In the genomic region with DNA sequence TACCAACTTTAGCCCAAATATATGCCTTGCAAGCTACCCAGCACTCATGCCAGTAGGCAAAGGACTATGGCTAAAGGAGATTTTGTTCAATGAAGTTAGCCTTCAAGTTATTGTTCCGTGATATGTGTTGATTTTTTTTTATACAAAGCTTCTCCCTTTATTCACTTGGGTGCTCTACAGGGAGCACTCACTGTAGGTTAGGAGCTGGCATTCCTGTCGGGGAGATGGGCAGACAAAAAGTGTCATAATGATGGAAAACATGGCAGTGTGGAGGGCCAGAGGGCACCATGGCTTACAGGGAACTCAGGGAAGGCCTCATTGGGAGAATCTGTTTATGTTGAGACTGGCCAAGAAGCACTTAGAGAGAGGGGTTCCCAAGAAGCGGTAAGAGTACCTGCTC, we compare ENCODE assay signal across 2 cellular contexts.
A peak's percentile ranks its signal among the peaks of the same experiment; 100 is the strongest.
TF ChIP-seq lines count a peak whose summit lies in the region.

No MANE protein-coding gene starts in this region.

TF ChIP-seq in GM23338, 12 proteins besides CTCF, POLR2A, EP300 and RAD21 (continued from another document):
- TF ChIP-seq, protein P1, sequence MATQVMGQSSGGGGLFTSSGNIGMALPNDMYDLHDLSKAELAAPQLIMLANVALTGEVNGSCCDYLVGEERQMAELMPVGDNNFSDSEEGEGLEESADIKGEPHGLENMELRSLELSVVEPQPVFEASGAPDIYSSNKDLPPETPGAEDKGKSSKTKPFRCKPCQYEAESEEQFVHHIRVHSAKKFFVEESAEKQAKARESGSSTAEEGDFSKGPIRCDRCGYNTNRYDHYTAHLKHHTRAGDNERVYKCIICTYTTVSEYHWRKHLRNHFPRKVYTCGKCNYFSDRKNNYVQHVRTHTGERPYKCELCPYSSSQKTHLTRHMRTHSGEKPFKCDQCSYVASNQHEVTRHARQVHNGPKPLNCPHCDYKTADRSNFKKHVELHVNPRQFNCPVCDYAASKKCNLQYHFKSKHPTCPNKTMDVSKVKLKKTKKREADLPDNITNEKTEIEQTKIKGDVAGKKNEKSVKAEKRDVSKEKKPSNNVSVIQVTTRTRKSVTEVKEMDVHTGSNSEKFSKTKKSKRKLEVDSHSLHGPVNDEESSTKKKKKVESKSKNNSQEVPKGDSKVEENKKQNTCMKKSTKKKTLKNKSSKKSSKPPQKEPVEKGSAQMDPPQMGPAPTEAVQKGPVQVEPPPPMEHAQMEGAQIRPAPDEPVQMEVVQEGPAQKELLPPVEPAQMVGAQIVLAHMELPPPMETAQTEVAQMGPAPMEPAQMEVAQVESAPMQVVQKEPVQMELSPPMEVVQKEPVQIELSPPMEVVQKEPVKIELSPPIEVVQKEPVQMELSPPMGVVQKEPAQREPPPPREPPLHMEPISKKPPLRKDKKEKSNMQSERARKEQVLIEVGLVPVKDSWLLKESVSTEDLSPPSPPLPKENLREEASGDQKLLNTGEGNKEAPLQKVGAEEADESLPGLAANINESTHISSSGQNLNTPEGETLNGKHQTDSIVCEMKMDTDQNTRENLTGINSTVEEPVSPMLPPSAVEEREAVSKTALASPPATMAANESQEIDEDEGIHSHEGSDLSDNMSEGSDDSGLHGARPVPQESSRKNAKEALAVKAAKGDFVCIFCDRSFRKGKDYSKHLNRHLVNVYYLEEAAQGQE (IDR thresholded peaks at IDR 0.05; ENCODE audit: unreplicated experiment): no peak
- TF ChIP-seq POLR2AphosphoS5 (IDR thresholded peaks at IDR 0.05; ENCODE audit: low read depth): no peak
- TF ChIP-seq CREB1 (CRISPR knock-in tag; IDR thresholded peaks at IDR 0.05; ENCODE audit: low read depth): no peak
- no peak for TF ChIP-seq ZNF331 (CRISPR knock-in tag; IDR thresholded peaks at IDR 0.05; ENCODE audit: low read depth)
- TF ChIP-seq, protein P2, sequence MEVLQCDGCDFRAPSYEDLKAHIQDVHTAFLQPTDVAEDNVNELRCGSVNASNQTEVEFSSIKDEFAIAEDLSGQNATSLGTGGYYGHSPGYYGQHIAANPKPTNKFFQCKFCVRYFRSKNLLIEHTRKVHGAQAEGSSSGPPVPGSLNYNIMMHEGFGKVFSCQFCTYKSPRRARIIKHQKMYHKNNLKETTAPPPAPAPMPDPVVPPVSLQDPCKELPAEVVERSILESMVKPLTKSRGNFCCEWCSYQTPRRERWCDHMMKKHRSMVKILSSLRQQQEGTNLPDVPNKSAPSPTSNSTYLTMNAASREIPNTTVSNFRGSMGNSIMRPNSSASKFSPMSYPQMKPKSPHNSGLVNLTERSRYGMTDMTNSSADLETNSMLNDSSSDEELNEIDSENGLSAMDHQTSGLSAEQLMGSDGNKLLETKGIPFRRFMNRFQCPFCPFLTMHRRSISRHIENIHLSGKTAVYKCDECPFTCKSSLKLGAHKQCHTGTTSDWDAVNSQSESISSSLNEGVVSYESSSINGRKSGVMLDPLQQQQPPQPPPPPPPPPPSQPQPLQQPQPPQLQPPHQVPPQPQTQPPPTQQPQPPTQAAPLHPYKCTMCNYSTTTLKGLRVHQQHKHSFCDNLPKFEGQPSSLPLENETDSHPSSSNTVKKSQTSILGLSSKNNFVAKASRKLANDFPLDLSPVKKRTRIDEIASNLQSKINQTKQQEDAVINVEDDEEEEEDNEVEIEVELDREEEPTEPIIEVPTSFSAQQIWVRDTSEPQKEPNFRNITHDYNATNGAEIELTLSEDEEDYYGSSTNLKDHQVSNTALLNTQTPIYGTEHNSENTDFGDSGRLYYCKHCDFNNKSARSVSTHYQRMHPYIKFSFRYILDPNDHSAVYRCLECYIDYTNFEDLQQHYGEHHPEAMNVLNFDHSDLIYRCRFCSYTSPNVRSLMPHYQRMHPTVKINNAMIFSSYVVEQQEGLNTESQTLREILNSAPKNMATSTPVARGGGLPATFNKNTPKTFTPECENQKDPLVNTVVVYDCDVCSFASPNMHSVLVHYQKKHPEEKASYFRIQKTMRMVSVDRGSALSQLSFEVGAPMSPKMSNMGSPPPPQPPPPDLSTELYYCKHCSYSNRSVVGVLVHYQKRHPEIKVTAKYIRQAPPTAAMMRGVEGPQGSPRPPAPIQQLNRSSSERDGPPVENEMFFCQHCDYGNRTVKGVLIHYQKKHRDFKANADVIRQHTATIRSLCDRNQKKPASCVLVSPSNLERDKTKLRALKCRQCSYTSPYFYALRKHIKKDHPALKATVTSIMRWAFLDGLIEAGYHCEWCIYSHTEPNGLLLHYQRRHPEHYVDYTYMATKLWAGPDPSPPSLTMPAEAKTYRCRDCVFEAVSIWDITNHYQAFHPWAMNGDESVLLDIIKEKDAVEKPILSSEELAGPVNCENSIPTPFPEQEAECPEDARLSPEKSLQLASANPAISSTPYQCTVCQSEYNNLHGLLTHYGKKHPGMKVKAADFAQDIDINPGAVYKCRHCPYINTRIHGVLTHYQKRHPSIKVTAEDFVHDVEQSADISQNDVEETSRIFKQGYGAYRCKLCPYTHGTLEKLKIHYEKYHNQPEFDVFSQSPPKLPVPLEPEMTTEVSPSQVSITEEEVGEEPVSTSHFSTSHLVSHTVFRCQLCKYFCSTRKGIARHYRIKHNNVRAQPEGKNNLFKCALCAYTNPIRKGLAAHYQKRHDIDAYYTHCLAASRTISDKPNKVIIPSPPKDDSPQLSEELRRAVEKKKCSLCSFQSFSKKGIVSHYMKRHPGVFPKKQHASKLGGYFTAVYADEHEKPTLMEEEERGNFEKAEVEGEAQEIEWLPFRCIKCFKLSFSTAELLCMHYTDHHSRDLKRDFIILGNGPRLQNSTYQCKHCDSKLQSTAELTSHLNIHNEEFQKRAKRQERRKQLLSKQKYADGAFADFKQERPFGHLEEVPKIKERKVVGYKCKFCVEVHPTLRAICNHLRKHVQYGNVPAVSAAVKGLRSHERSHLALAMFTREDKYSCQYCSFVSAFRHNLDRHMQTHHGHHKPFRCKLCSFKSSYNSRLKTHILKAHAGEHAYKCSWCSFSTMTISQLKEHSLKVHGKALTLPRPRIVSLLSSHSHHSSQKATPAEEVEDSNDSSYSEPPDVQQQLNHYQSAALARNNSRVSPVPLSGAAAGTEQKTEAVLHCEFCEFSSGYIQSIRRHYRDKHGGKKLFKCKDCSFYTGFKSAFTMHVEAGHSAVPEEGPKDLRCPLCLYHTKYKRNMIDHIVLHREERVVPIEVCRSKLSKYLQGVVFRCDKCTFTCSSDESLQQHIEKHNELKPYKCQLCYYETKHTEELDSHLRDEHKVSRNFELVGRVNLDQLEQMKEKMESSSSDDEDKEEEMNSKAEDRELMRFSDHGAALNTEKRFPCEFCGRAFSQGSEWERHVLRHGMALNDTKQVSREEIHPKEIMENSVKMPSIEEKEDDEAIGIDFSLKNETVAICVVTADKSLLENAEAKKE (CRISPR knock-in tag; IDR thresholded peaks at IDR 0.05): no peak
- TF ChIP-seq ZNF114 (CRISPR knock-in tag; IDR thresholded peaks at IDR 0.05): no peak
- TF ChIP-seq NANOG (IDR thresholded peaks at IDR 0.05; ENCODE audit: borderline replicate concordance): no peak
- TF ChIP-seq JUNB (IDR thresholded peaks at IDR 0.05; ENCODE audit: unreplicated experiment): no peak
- TF ChIP-seq EZH2phosphoT487 (IDR thresholded peaks at IDR 0.05; ENCODE audit: unreplicated experiment): no peak
- TF ChIP-seq, protein P3, sequence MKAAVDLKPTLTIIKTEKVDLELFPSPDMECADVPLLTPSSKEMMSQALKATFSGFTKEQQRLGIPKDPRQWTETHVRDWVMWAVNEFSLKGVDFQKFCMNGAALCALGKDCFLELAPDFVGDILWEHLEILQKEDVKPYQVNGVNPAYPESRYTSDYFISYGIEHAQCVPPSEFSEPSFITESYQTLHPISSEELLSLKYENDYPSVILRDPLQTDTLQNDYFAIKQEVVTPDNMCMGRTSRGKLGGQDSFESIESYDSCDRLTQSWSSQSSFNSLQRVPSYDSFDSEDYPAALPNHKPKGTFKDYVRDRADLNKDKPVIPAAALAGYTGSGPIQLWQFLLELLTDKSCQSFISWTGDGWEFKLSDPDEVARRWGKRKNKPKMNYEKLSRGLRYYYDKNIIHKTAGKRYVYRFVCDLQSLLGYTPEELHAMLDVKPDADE (IDR thresholded peaks at IDR 0.05): no peak
TF ChIP-seq in GM23338: peak in this region for 0.

TF ChIP-seq in K562, 482 proteins besides CTCF, POLR2A, EP300 and RAD21 (continued from another document):
- TF ChIP-seq, protein P4, sequence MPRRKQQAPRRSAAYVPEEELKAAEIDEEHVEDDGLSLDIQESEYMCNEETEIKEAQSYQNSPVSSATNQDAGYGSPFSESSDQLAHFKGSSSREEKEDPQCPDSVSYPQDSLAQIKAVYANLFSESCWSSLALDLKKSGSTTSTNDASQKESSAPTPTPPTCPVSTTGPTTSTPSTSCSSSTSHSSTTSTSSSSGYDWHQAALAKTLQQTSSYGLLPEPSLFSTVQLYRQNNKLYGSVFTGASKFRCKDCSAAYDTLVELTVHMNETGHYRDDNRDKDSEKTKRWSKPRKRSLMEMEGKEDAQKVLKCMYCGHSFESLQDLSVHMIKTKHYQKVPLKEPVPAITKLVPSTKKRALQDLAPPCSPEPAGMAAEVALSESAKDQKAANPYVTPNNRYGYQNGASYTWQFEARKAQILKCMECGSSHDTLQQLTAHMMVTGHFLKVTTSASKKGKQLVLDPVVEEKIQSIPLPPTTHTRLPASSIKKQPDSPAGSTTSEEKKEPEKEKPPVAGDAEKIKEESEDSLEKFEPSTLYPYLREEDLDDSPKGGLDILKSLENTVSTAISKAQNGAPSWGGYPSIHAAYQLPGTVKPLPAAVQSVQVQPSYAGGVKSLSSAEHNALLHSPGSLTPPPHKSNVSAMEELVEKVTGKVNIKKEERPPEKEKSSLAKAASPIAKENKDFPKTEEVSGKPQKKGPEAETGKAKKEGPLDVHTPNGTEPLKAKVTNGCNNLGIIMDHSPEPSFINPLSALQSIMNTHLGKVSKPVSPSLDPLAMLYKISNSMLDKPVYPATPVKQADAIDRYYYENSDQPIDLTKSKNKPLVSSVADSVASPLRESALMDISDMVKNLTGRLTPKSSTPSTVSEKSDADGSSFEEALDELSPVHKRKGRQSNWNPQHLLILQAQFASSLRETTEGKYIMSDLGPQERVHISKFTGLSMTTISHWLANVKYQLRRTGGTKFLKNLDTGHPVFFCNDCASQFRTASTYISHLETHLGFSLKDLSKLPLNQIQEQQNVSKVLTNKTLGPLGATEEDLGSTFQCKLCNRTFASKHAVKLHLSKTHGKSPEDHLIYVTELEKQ (CRISPR knock-in tag; IDR thresholded peaks at IDR 0.05): no peak
- TF ChIP-seq SOX6 (IDR thresholded peaks at IDR 0.05) (no peak), ESRRA (IDR thresholded peaks at IDR 0.05; ENCODE audit: borderline replicate concordance, low read depth) (no peak), PPARD (CRISPR knock-in tag; IDR thresholded peaks at IDR 0.05) (no peak), MEIS2 (IDR thresholded peaks at IDR 0.05; ENCODE audit: partially characterized antibody) (no peak), ZNF263 (CRISPR knock-in tag; IDR thresholded peaks at IDR 0.05; ENCODE audit: borderline replicate concordance) (peak; percentile 83)
- TF ChIP-seq, protein P5, sequence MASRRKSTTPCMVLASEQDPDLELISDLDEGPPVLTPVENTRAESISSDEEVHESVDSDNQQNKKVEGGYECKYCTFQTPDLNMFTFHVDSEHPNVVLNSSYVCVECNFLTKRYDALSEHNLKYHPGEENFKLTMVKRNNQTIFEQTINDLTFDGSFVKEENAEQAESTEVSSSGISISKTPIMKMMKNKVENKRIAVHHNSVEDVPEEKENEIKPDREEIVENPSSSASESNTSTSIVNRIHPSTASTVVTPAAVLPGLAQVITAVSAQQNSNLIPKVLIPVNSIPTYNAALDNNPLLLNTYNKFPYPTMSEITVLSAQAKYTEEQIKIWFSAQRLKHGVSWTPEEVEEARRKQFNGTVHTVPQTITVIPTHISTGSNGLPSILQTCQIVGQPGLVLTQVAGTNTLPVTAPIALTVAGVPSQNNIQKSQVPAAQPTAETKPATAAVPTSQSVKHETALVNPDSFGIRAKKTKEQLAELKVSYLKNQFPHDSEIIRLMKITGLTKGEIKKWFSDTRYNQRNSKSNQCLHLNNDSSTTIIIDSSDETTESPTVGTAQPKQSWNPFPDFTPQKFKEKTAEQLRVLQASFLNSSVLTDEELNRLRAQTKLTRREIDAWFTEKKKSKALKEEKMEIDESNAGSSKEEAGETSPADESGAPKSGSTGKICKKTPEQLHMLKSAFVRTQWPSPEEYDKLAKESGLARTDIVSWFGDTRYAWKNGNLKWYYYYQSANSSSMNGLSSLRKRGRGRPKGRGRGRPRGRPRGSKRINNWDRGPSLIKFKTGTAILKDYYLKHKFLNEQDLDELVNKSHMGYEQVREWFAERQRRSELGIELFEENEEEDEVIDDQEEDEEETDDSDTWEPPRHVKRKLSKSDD (conservative IDR thresholded peaks at IDR 0.05; ENCODE audit: low read length): no peak
TF ChIP-seq in K562: peak in this region for 1.
